12 cellular contexts compared by ENCODE assay signal in genomic region chr18:21513292-21513691, GRCh38.
"Had no signal": no experiment of that assay in that cellular context is flagged by ENCODE, and none has a peak within 500 bp of the region (broad histone marks: within the 10 kb centered on the region; RNA-seq: fewer than 3 reads in every experiment).

No MANE protein-coding gene starts in this region.

- H3K27ac ChIP-seq: cardiac muscle cell, colonic mucosa, epithelial cell of prostate, pancreas, vagina had no signal

- H3K27ac Mint-ChIP-seq: stimulated activated naive CD8-positive, alpha-beta T cell treated with anti-CD3 and anti-CD28 coated beads, Interleukin-15, Interleukin-2, amounts not matched to agents 100 ng/mL and 50 ng/mL, for 24 hours had no signal

- ATAC-seq: pancreas had no signal

- H3K9me3 ChIP-seq: colonic mucosa, pancreas, vagina had no signal

- H3K27me3 ChIP-seq: cardiac muscle cell, colonic mucosa, pancreas, vagina had no signal

- H3K4me1 ChIP-seq: colonic mucosa, pancreas, vagina had no signal

- H3K4me1 Mint-ChIP-seq: neural crest cell had no signal

- H3K4me3 Mint-ChIP-seq: neural crest cell; stimulated activated naive CD8-positive, alpha-beta T cell treated with anti-CD3 and anti-CD28 coated beads, Interleukin-15, Interleukin-2, amounts not matched to agents 100 ng/mL and 50 ng/mL, for 24 hours had no signal

- DNase-seq: activated naive CD4-positive, alpha-beta T cell treated with anti-CD3 and anti-CD28 coated beads, Interleukin-2, amount 50 U/mL, for 16 hours; colonic mucosa; effector memory CD4-positive, alpha-beta T cell; pancreas; stimulated activated CD4-positive, alpha-beta T cell treated with anti-CD3 and anti-CD28 coated beads, Interleukin-15, amount 100 ng/mL, for 24 hours; stimulated activated CD4-positive, alpha-beta T cell treated with anti-CD3 and anti-CD28 coated beads, Interleukin-4, amount 100 ng/mL, for 24 hours; T-helper 2 cell had no signal

- H3K4me3 ChIP-seq: cardiac muscle cell, colonic mucosa, pancreas, vagina had no signal

- H3K27me3 Mint-ChIP-seq: stimulated activated naive CD8-positive, alpha-beta T cell treated with anti-CD3 and anti-CD28 coated beads, Interleukin-15, Interleukin-2, amounts not matched to agents 100 ng/mL and 50 ng/mL, for 24 hours had no signal

- H3K36me3 ChIP-seq: colonic mucosa, pancreas had no signal
